9 cellular contexts compared by ENCODE assay signal in genomic region chr1:1906185-1907097, GRCh38. TPM values are rescaled to one million over a fixed set of nuclear protein-coding genes. Genes with fewer than 3 reads are reported as not detected.
DNase-seq lines count a peak whose midpoint lies in the region; ATAC-seq and FAIRE-seq lines count a peak whose summit lies in the region.
"Had no signal": no experiment of that assay in that cellular context is flagged by ENCODE, and none has a peak within 500 bp of the region (broad histone marks: within the 10 kb centered on the region; RNA-seq: fewer than 3 reads in every experiment).

No MANE protein-coding gene starts in this region.

- DNase-seq in A172 (ENCODE audit: low spot score) = peak; percentile 65
- DNase-seq in GM18507 (ENCODE audit: extremely low spot score, insufficient read length, low read depth) = peak; percentile 51
- peak; percentile 81 for DNase-seq in NCI-H460 (ENCODE audit: extremely low read depth, low read depth)
- peak; percentile 47 for DNase-seq in activated CD4-positive, alpha-beta T cell treated with anti-CD3 and anti-CD28 coated beads for 1 hour
- peak; percentile 87 for DNase-seq in cerebellum (ENCODE audit: low spot score)
- DNase-seq in left kidney (ENCODE audit: low read depth, low spot score) = peak; percentile 94
- peak; percentile 54 for DNase-seq in stimulated activated CD4-positive, alpha-beta T cell treated with anti-CD3 and anti-CD28 coated beads, Interleukin-2, amount 100 ng/mL, for 4 hours (ENCODE audit: low read depth)

- ATAC-seq in GM21786 (IDR thresholded peaks at IDR 0.05; ENCODE audit: unreplicated experiment) = no peak

- peak; percentile 92 for FAIRE-seq in GM18507 (lab: Jason Lieb, UNC)

RNA-seq across cellular contexts. Expression of gene CALML6, which starts 8.6 kb away (rescaled TPM):
- total RNA-seq in A172 (2014; rRNA removed; shearing (Covaris generic)) = not detected in 2 replicates
- 0.12 and 0.77 TPM in 2 replicates for total RNA-seq in NCI-H460 (2014; rRNA removed; shearing (Covaris generic))
- polyA plus RNA-seq in NCI-H460 (2014; cell fraction: nucleus; rRNA removed) = 3.1 TPM in 2 replicates
- 0.18 TPM for total RNA-seq in cerebellum

RNA-seq across cellular contexts. Expression of gene TMEM52, which starts 12.6 kb away (rescaled TPM):
- not detected in 2 replicates for total RNA-seq in A172 (2014; rRNA removed; shearing (Covaris generic))
- 2.8 and 3.6 TPM in 2 replicates for total RNA-seq in NCI-H460 (2014; rRNA removed; shearing (Covaris generic))
- 16.1 and 16.2 TPM in 2 replicates for polyA plus RNA-seq in NCI-H460 (2014; cell fraction: nucleus; rRNA removed)
- 0.82 TPM for total RNA-seq in cerebellum
- total RNA-seq: urinary bladder had no signal

RNA-seq across cellular contexts. Expression of gene GNB1, which starts 15.6 kb away (rescaled TPM):
- total RNA-seq in A172 (2014; rRNA removed; shearing (Covaris generic)) = 39.2 and 44.0 TPM in 2 replicates
- total RNA-seq in NCI-H460 (2014; rRNA removed; shearing (Covaris generic)) = 87.5 and 89.2 TPM in 2 replicates
- polyA plus RNA-seq in NCI-H460 (2014; cell fraction: nucleus; rRNA removed) = 42.0 and 67.7 TPM in 2 replicates
- 207 TPM for total RNA-seq in cerebellum
